10 cellular contexts compared by ENCODE assay signal in genomic region chr17:8359769-8360168, GRCh38. TPM values are rescaled to one million over a fixed set of nuclear protein-coding genes. Genes with fewer than 3 reads are reported as not detected.
A peak's percentile ranks its signal among the peaks of the same experiment; 100 is the strongest.
DNase-seq lines count a peak whose midpoint lies in the region; ATAC-seq and TF ChIP-seq lines count a peak whose summit lies in the region.
"Had no signal": no experiment of that assay in that cellular context is flagged by ENCODE, and none has a peak within 500 bp of the region (broad histone marks: within the 10 kb centered on the region; RNA-seq: fewer than 3 reads in every experiment).

No MANE protein-coding gene starts in this region.

- no peak overlapping the region for H3K4me2 ChIP-seq in SK-N-SH

- ATAC-seq in GM21576 (IDR thresholded peaks at IDR 0.05; ENCODE audit: unreplicated experiment): no peak

- H3F3A ChIP-seq in SK-N-SH (replicated peaks; ENCODE audit: insufficient read depth): no peaks in the 10 kb centered on the region

- no peaks in the 10 kb centered on the region for H3K9me2 ChIP-seq in SK-N-SH

- TF ChIP-seq CTCF in SK-N-SH (IDR thresholded peaks at IDR 0.05) (no peak), ascending aorta (IDR thresholded peaks at IDR 0.05) (no peak)

- H3K9me3 ChIP-seq in SK-N-SH (no peaks in the 10 kb centered on the region), ascending aorta (no peaks in the 10 kb centered on the region)

- CTCF ChIA-PET in SK-N-SH (lab: Yijun Ruan, JAX): interaction anchor here (0.8 to 1.5 kb wide), 2 partner anchors 11 to 23 kb away, joined by 3 to 4 read pairs; no protein-coding TSS in a partner anchor

- no peak overlapping the region for H3K27ac ChIP-seq in SK-N-SH (ENCODE audit: low read depth in 2 of 2, low read length in 1 of 2)
- H3K27ac ChIP-seq in ascending aorta: no peak overlapping the region

- no peaks in the 10 kb centered on the region for H4K20me1 ChIP-seq in SK-N-SH (ENCODE audit: insufficient read depth)

- no peak for TF ChIP-seq EP300 in SK-N-SH (IDR thresholded peaks at IDR 0.05; ENCODE audit: borderline replicate concordance in 1 of 2, low read depth in 1 of 2, low read length in 1 of 2)

- H3K4me3 ChIP-seq in SK-N-SH (ENCODE audit: low read depth in 2 of 2, low read length in 1 of 2) (no peak overlapping the region), ascending aorta (no peak overlapping the region)

- H3K27me3 ChIP-seq in SK-N-SH (ENCODE audit: insufficient read depth) (no peaks in the 10 kb centered on the region), ascending aorta (no peaks in the 10 kb centered on the region)

- intact Hi-C loops in ascending aorta (cut with DNase I): no loop called here

- no peak for TF ChIP-seq RAD21 in SK-N-SH (IDR thresholded peaks at IDR 0.05; ENCODE audit: low read length)

- peak; percentile 21 for DNase-seq in H4 (ENCODE audit: low spot score)
- no peak for DNase-seq in SK-N-SH
- peak; percentile 94 for DNase-seq in glomerular endothelial cell (ENCODE audit: extremely low read depth, low read depth, low spot score)
- DNase-seq in putamen (ENCODE audit: low spot score): peak; percentile 58
- no peak for DNase-seq in activated effector memory CD4-positive, alpha-beta T cell treated with anti-CD3 and anti-CD28 coated beads, Interleukin-2, amount 50 U/mL, for 16 hours
- DNase-seq in SIG-M5 (lab: John Stamatoyannopoulos, UW): no peak
- DNase-seq in ascending aorta (ENCODE audit: low spot score in 2 of 2): no peak
- DNase-seq: NCI-H774; stimulated activated naive CD4-positive, alpha-beta T cell had no signal

- 77% methylated on average over 5 of the region's 5 CpGs for WGBS in SK-N-SH (ENCODE audit: low lambda C conversion rate)

- peaks cover 0 to 3% of the 10 kb centered on the region in 2 experiments for H3K36me3 ChIP-seq in SK-N-SH (replicated peaks in 1 of 2; ENCODE audit: control insufficient read depth in 1 of 2, insufficient read depth in 2 of 2, low read length in 1 of 2)
- peaks cover 0 to 6% of the 10 kb centered on the region in 2 donors for H3K36me3 ChIP-seq in ascending aorta

- H3K79me2 ChIP-seq in SK-N-SH (ENCODE audit: insufficient read depth): no peaks in the 10 kb centered on the region

- no peak overlapping the region for H2AFZ ChIP-seq in SK-N-SH (ENCODE audit: low read depth)

- H3K9ac ChIP-seq in SK-N-SH: no peak overlapping the region

- no peaks in the 10 kb centered on the region; a peak in 1 of 4 replicates for H3K4me1 ChIP-seq in SK-N-SH (ENCODE audit: control insufficient read depth in 1 of 2, insufficient read depth in 2 of 2, low read depth in 1 of 2, low read length in 1 of 2)
- no peaks in the 10 kb centered on the region for H3K4me1 ChIP-seq in ascending aorta

- POLR2A ChIA-PET in SK-N-SH (lab: Yijun Ruan, JAX): no interaction called here

TF ChIP-seq in SK-N-SH, 30 proteins besides CTCF, POLR2A, EP300 and RAD21:
- TF ChIP-seq TCF12 (IDR thresholded peaks at IDR 0.05): peak; percentile 62
- no peak for TF ChIP-seq SMC3 (IDR thresholded peaks at IDR 0.05; ENCODE audit: low read depth, low read length)
- peak; percentile 21; the same call in 1 of the 2 replicates for TF ChIP-seq JUND (IDR thresholded peaks at IDR 0.05)
- no peak for TF ChIP-seq CHD2 (IDR thresholded peaks at IDR 0.05; ENCODE audit: low read length, partially characterized antibody)
- TF ChIP-seq MXI1 (IDR thresholded peaks at IDR 0.05; ENCODE audit: low read depth, low read length): no peak
- peak; percentile 44; the same call in 1 of the 2 replicates for TF ChIP-seq FOSL2 (IDR thresholded peaks at IDR 0.05; ENCODE audit: borderline replicate concordance, low read depth)
- no peak for TF ChIP-seq TEAD4 (IDR thresholded peaks at IDR 0.05; ENCODE audit: borderline replicate concordance, insufficient read depth)
- TF ChIP-seq FOXM1 (IDR thresholded peaks at IDR 0.05; ENCODE audit: low read depth): no peak

RNA-seq across cellular contexts. Expression of gene ODF4, which starts 20.1 kb away (rescaled TPM):
- not detected in 2 replicates for total RNA-seq in H4 (2014; rRNA removed; shearing (Covaris generic))
- polyA plus RNA-seq in SK-N-SH (2012; rRNA removed): not detected in 2 replicates
- not detected in 2 replicates for polyA plus RNA-seq in SK-N-SH (2012; cell fraction: cytosol; rRNA removed)
- polyA plus RNA-seq in SK-N-SH (2012; cell fraction: nucleus; rRNA removed): not detected in 2 replicates
- total RNA-seq in glomerular endothelial cell (not detected in 2 replicates), ascending aorta (not detected)

RNA-seq across cellular contexts. Expression of gene RPL26, which starts 23.2 kb away (rescaled TPM):
- total RNA-seq in H4 (2014; rRNA removed; shearing (Covaris generic)): 2,934 and 3,123 TPM in 2 replicates
- 4,770 and 5,684 TPM in 2 replicates for polyA plus RNA-seq in SK-N-SH (2012; rRNA removed)
- 7,597 and 10,418 TPM in 2 replicates for polyA plus RNA-seq in SK-N-SH (2012; cell fraction: cytosol; rRNA removed)
- polyA plus RNA-seq in SK-N-SH (2012; cell fraction: nucleus; rRNA removed): 774 and 1,084 TPM in 2 replicates
- total RNA-seq in glomerular endothelial cell: 2,562 and 3,740 TPM in 2 replicates
- 1,547 TPM for total RNA-seq in ascending aorta

RNA-seq across cellular contexts. Expression of gene RNF222, which starts 37.9 kb away (rescaled TPM):
- total RNA-seq in H4 (2014; rRNA removed; shearing (Covaris generic)): not detected in 2 replicates
- not detected in 2 replicates for polyA plus RNA-seq in SK-N-SH (2012; rRNA removed)
- not detected in 2 replicates for polyA plus RNA-seq in SK-N-SH (2012; cell fraction: cytosol; rRNA removed)
- not detected in 2 replicates for polyA plus RNA-seq in SK-N-SH (2012; cell fraction: nucleus; rRNA removed)
- total RNA-seq in glomerular endothelial cell: not detected in 2 replicates
- not detected for total RNA-seq in ascending aorta

RNA-seq across cellular contexts. Expression of gene ARHGEF15, which starts 49.7 kb away (rescaled TPM):
- not detected in 2 replicates for total RNA-seq in H4 (2014; rRNA removed; shearing (Covaris generic))
- not detected in 2 replicates for polyA plus RNA-seq in SK-N-SH (2012; rRNA removed)
- 0.01 TPM in 1 of 2 replicates, not detected in the other for polyA plus RNA-seq in SK-N-SH (2012; cell fraction: cytosol; rRNA removed)
- polyA plus RNA-seq in SK-N-SH (2012; cell fraction: nucleus; rRNA removed): 0.05 TPM in 1 of 2 replicates, not detected in the other
- total RNA-seq in glomerular endothelial cell (57.3 and 152 TPM in 2 replicates), ascending aorta (321 TPM)

Comparison
In these comparisons a context has a peak if more than half of its experiments do, and no peak if none do; other contexts are left out.
1. DNase-seq: peak in H4 (single experiment), glomerular endothelial cell (single experiment) and putamen (single experiment); none in SK-N-SH (single experiment), activated effector memory CD4-positive, alpha-beta T cell treated with anti-CD3 and anti-CD28 coated beads, Interleukin-2, amount 50 U/mL, for 16 hours (single experiment), SIG-M5 (single experiment) and ascending aorta (0 of 2).